Comparison of ENCODE assay signal across 8 cellular contexts in genomic region chr7:144670251-144670650, GRCh38.
DNase-seq lines count a peak whose midpoint lies in the region; ATAC-seq and TF ChIP-seq lines count a peak whose summit lies in the region.
"Had no signal": no experiment of that assay in that cellular context is flagged by ENCODE, and none has a peak within 500 bp of the region (broad histone marks: within the 10 kb centered on the region; RNA-seq: fewer than 3 reads in every experiment).

No MANE protein-coding gene starts in this region.

- H3K79me2 ChIP-seq in mammary epithelial cell (ENCODE audit: insufficient read depth, low read length): no peaks in the 10 kb centered on the region

- H3K36me3 ChIP-seq in mammary epithelial cell (ENCODE audit: insufficient read depth, low read length) (no peaks in the 10 kb centered on the region), body of pancreas (replicated peaks in 1 of 2; ENCODE audit: insufficient read depth in 1 of 2, low read depth in 2 of 2) (no peaks in the 10 kb centered on the region)

- no peaks in the 10 kb centered on the region for H3K9me3 ChIP-seq in mammary epithelial cell (replicated peaks; ENCODE audit: insufficient read depth, low read length)
- H3K9me3 ChIP-seq in body of pancreas: no peaks in the 10 kb centered on the region

- H3K4me1 ChIP-seq in mammary epithelial cell (ENCODE audit: insufficient read depth, low read length) (peaks cover 10% of the 10 kb centered on the region), body of pancreas (no peaks in the 10 kb centered on the region)

- intact Hi-C loops in mammary epithelial cell (cut with micrococcal nuclease): loop anchor here (1.0 kb wide), 1 partner anchor 117 kb away; no protein-coding TSS in a partner anchor
- intact Hi-C loops in body of pancreas (cut with DNase I): no loop called here

- H3K4me2 ChIP-seq in mammary epithelial cell (ENCODE audit: insufficient read depth, low read depth, low read length): no peak overlapping the region

- H3K4me3 ChIP-seq in mammary epithelial cell (replicated peaks in 1 of 3; ENCODE audit: insufficient read depth in 1 of 3, low read depth in 2 of 3, low read length in 3 of 3) (no peak overlapping the region), body of pancreas (no peak overlapping the region)

- no TSS peak for BruUV-seq in mammary epithelial cell (replicated peaks; lab: Mats Ljungman, UMichigan)

- no peaks in the 10 kb centered on the region for H3K27me3 ChIP-seq in mammary epithelial cell (ENCODE audit: insufficient read depth, low read length)
- no peaks in the 10 kb centered on the region for H3K27me3 ChIP-seq in body of pancreas

- TF ChIP-seq CTCF in mammary epithelial cell (conservative IDR thresholded peaks at IDR 0.05 in 1 of 2, IDR thresholded peaks at IDR 0.05 in 1 of 2; ENCODE audit: extremely low read depth in 1 of 2, insufficient read depth in 1 of 2, low read depth in 1 of 2, low read length in 2 of 2) (peak in 1 of 2 donors; percentile 32), body of pancreas (IDR thresholded peaks at IDR 0.05) (no peak)

- 41% methylated on average over 3 of the region's 3 CpGs for WGBS in mammary epithelial cell (ENCODE audit: low coverage, missing lambda C conversion rate)
- WGBS in body of pancreas, 2 donors: 21 to 31% methylated on average over 3 of the region's 3 CpGs

- dilution Hi-C loops in mammary epithelial cell (cut with HindIII; ENCODE audit: low sequenced_read_pairs): no loop called here

- H2AFZ ChIP-seq in mammary epithelial cell (ENCODE audit: low read depth, low read length): no peak overlapping the region

- CTCF ChIA-PET in mammary epithelial cell (lab: Charles Lee; ENCODE audit: low non-redundant PET): interaction anchor here (0.6 to 0.9 kb wide), 2 partner anchors 68 to 117 kb away, joined by 3 to 4 read pairs; no protein-coding TSS in a partner anchor

- H4K20me1 ChIP-seq in mammary epithelial cell (ENCODE audit: insufficient read depth, low read length): no peaks in the 10 kb centered on the region

- no peak for TF ChIP-seq POLR2A in body of pancreas (IDR thresholded peaks at IDR 0.05)

- in situ Hi-C loops in mammary epithelial cell (cut with MboI; ENCODE audit: low sequenced_read_pairs in 2 of 2): no loop called here

- DNase-seq in NCI-H1048 (lab: John Stamatoyannopoulos, UW) (peak; percentile 82), mammary epithelial cell (peak; percentile 33), renal cortical epithelial cell (ENCODE audit: low read depth) (peak; percentile 40), NCI-H2196 (lab: John Stamatoyannopoulos, UW; ENCODE audit: unreplicated experiment) (no peak), body of pancreas (no peak)
- DNase-seq in activated CD4-positive, CD25-positive, alpha-beta regulatory T cell treated with anti-CD3 and anti-CD28 coated beads, Interleukin-2, amount 50 U/mL, for 72 hours: no peak
- DNase-seq: effector memory CD4-positive, alpha-beta T cell had no signal

- ATAC-seq in GM18519 (IDR thresholded peaks at IDR 0.05; ENCODE audit: low FRiP score, unreplicated experiment) (peak; percentile 35), body of pancreas (no peak)

- H3K27ac ChIP-seq in mammary epithelial cell (ENCODE audit: insufficient read depth, low read depth, low read length) (no peak overlapping the region), body of pancreas (no peak overlapping the region)

- H3K9ac ChIP-seq in mammary epithelial cell (ENCODE audit: insufficient read depth, low read length): no peak overlapping the region

Comparison
In these comparisons a context has a peak if more than half of its experiments do, and no peak if none do; other contexts are left out.
1. DNase-seq: peak in NCI-H1048 (single experiment), mammary epithelial cell (single experiment) and renal cortical epithelial cell (single experiment); none in NCI-H2196 (single experiment), body of pancreas (0 of 4) and activated CD4-positive, CD25-positive, alpha-beta regulatory T cell treated with anti-CD3 and anti-CD28 coated beads, Interleukin-2, amount 50 U/mL, for 72 hours (single experiment).